Comparison of ENCODE assay signal across 22 cellular contexts in genomic region chr6:97205936-97206335, GRCh38.
"Had no signal": no experiment of that assay in that cellular context is flagged by ENCODE, and none has a peak within 500 bp of the region (broad histone marks: within the 10 kb centered on the region; RNA-seq: fewer than 3 reads in every experiment).

No MANE protein-coding gene starts in this region.

- H3K27me3 Mint-ChIP-seq: naive thymus-derived CD8-positive, alpha-beta T cell; progenitor cell of endocrine pancreas; type B pancreatic cell had no signal

- H3K27me3 ChIP-seq: dorsolateral prefrontal cortex, gastrocnemius medialis, left lung, right lobe of liver, testis, tibial artery had no signal

- H3K36me3 ChIP-seq: gastrocnemius medialis, left lung, right lobe of liver, tibial artery had no signal

- H3K4me3 Mint-ChIP-seq: naive thymus-derived CD8-positive, alpha-beta T cell; type B pancreatic cell had no signal

- FAIRE-seq: kidney, small intestine had no signal

- H3K9me3 Mint-ChIP-seq: naive thymus-derived CD8-positive, alpha-beta T cell; type B pancreatic cell had no signal

- H3K27ac ChIP-seq: dorsolateral prefrontal cortex, gastrocnemius medialis, left lung, parathyroid adenoma, right lobe of liver, testis, tibial artery had no signal

- H3K4me3 ChIP-seq: gastrocnemius medialis, left lung, right lobe of liver, testis, tibial artery had no signal

- H3K9me3 ChIP-seq: gastrocnemius medialis, left lung, right lobe of liver, testis, tibial artery had no signal

- DNase-seq: dorsolateral prefrontal cortex; effector CD4-positive, alpha-beta T cell; foreskin fibroblast; gastrocnemius medialis; head of caudate nucleus; kidney; left cardiac atrium; left lung; mesenchymal stem cell; midbrain; naive thymus-derived CD8-positive, alpha-beta T cell; right lobe of liver; small intestine; stimulated activated CD4-positive, alpha-beta T cell treated with anti-CD3 and anti-CD28 coated beads, Interleukin-15, amount 100 ng/mL, for 24 hours; stimulated activated CD4-positive, alpha-beta T cell treated with anti-CD3 and anti-CD28 coated beads, Interleukin-2, amount 100 ng/mL, for 48 hours; stimulated activated naive CD4-positive, alpha-beta T cell treated with Interleukin-2 at 50 U/mL for 16 hours; substantia nigra; testis; tibial artery had no signal

- H3K27ac Mint-ChIP-seq: naive thymus-derived CD8-positive, alpha-beta T cell; progenitor cell of endocrine pancreas; type B pancreatic cell had no signal

- H3K9ac ChIP-seq: parathyroid adenoma had no signal

- H3K4me1 ChIP-seq: gastrocnemius medialis, left lung, parathyroid adenoma, right lobe of liver, testis, tibial artery had no signal

- H3K4me1 Mint-ChIP-seq: naive thymus-derived CD8-positive, alpha-beta T cell had no signal
